ENCODE assay signal across 8 cellular contexts in genomic region chr15:24772709-24773373, GRCh38.
DNase-seq lines count a peak whose midpoint lies in the region; ATAC-seq and TF ChIP-seq lines count a peak whose summit lies in the region.

No MANE protein-coding gene starts in this region.

- H3K4me2 ChIP-seq in PC-3 (ENCODE audit: low read length), result peak overlapping the region; percentile 57; the same call in 1 of the 2 replicates
- H3K4me2 ChIP-seq in neuronal stem cell (ENCODE audit: insufficient read depth, low read length, poor library complexity, severe bottlenecking), result peak overlapping the region; percentile 44

- H3K4me3 Mint-ChIP-seq in activated naive CD4-positive, alpha-beta T cell treated with anti-CD3 and anti-CD28 coated beads, Interleukin-2, amount 10 ng/mL, durations not matched to agents 7 days and 5 days, result peak overlapping the region; percentile 76
- peak overlapping the region; percentile 90 to 91 for H3K4me3 Mint-ChIP-seq in stimulated activated naive CD8-positive, alpha-beta T cell treated with anti-CD3 and anti-CD28 coated beads, Interleukin-15, amount 100 ng/mL, for 72 hours

- no peak overlapping the region for H3K4ac ChIP-seq in neuronal stem cell (ENCODE audit: low read length)

- peaks cover 4% of the 10 kb centered on the region for H3K36me3 Mint-ChIP-seq in activated naive CD4-positive, alpha-beta T cell treated with anti-CD3 and anti-CD28 coated beads, Interleukin-2, amount 10 ng/mL, durations not matched to agents 7 days and 5 days

- H2AFZ ChIP-seq in PC-3 (ENCODE audit: low read length) (peak overlapping the region; percentile 93), neuronal stem cell (ENCODE audit: low read length) (peak overlapping the region; percentile 53)

- H3K9ac ChIP-seq in PC-3 (ENCODE audit: low read length) (peak overlapping the region; percentile 35; the same call in 1 of the 2 replicates), neuronal stem cell (ENCODE audit: low read depth, low read length, poor library complexity) (peak overlapping the region; percentile 4)

- no peaks in the 10 kb centered on the region for H3K9me2 ChIP-seq in PC-3 (replicated peaks; ENCODE audit: low read length)

- H3K79me1 ChIP-seq in neuronal stem cell (ENCODE audit: low read depth, low read length), result no peaks in the 10 kb centered on the region

- H3K27ac ChIP-seq in PC-3 (ENCODE audit: low read length) (no peak overlapping the region), neuronal stem cell (replicated peaks; ENCODE audit: low read length) (peak overlapping the region; percentile 32)

- no peak overlapping the region for H4K91ac ChIP-seq in neuronal stem cell (ENCODE audit: low read depth, low read length, poor library complexity)

- H2BK15ac ChIP-seq in neuronal stem cell (ENCODE audit: low read length), result peak overlapping the region; percentile 58

- H3K36me3 ChIP-seq in PC-3 (ENCODE audit: low read depth, low read length) (no peaks in the 10 kb centered on the region), neuronal stem cell (replicated peaks in 1 of 2; ENCODE audit: control insufficient read depth in 2 of 2, insufficient read depth in 2 of 2, low read length in 2 of 2) (no peaks in the 10 kb centered on the region)

- H3K9me3 Mint-ChIP-seq in activated naive CD4-positive, alpha-beta T cell treated with anti-CD3 and anti-CD28 coated beads, Interleukin-2, amount 10 ng/mL, durations not matched to agents 7 days and 5 days, result peaks cover 24% of the 10 kb centered on the region
- peaks cover 31% of the 10 kb centered on the region in 2 donors for H3K9me3 Mint-ChIP-seq in stimulated activated naive CD8-positive, alpha-beta T cell treated with anti-CD3 and anti-CD28 coated beads, Interleukin-15, amount 100 ng/mL, for 72 hours

- DNase-seq in ELF-1 (ENCODE audit: low read depth, low spot score) (peak; percentile 95), PC-3 (peak; percentile 60), germinal center (ENCODE audit: low spot score) (peak; percentile 10), neuronal stem cell (ENCODE audit: low spot score) (peak; percentile 62), NCI-H345 (lab: John Stamatoyannopoulos, UW) (no peak)
- DNase-seq in activated naive CD4-positive, alpha-beta T cell treated with anti-CD3 and anti-CD28 coated beads, Interleukin-2, amount 10 ng/mL, durations not matched to agents 7 days and 5 days, result peak; percentile 74
- DNase-seq in stimulated activated naive CD8-positive, alpha-beta T cell treated with anti-CD3 and anti-CD28 coated beads, Interleukin-15, amount 100 ng/mL, for 72 hours, result peak; percentile 69 to 84

- H3K79me2 ChIP-seq in PC-3 (ENCODE audit: low read length), result no peaks in the 10 kb centered on the region

- peak overlapping the region; percentile 94 for H3K27ac Mint-ChIP-seq in activated naive CD4-positive, alpha-beta T cell treated with anti-CD3 and anti-CD28 coated beads, Interleukin-2, amount 10 ng/mL, durations not matched to agents 7 days and 5 days
- H3K27ac Mint-ChIP-seq in stimulated activated naive CD8-positive, alpha-beta T cell treated with anti-CD3 and anti-CD28 coated beads, Interleukin-15, amount 100 ng/mL, for 72 hours, result peak overlapping the region; percentile 95 to 98

- H3K4me1 ChIP-seq in PC-3 (ENCODE audit: insufficient read depth, low read length) (no peaks in the 10 kb centered on the region), neuronal stem cell (ENCODE audit: control insufficient read depth in 2 of 2, insufficient read depth in 1 of 2, low read depth in 1 of 2, low read length in 2 of 2) (no peaks in the 10 kb centered on the region)

- H3F3A ChIP-seq in PC-3 (ENCODE audit: low read length, unreplicated experiment), result no peaks in the 10 kb centered on the region

- H4K8ac ChIP-seq in neuronal stem cell (ENCODE audit: low read depth, low read length), result no peak overlapping the region

- H3K9me3 ChIP-seq in PC-3 (ENCODE audit: low read length) (0 out of 2 replicates have a peak, but pooled peaks cover 17% of the 10 kb centered on the region), neuronal stem cell (replicated peaks in 1 of 2; ENCODE audit: control insufficient read depth in 2 of 2, insufficient read depth in 1 of 2, low read depth in 1 of 2, low read length in 2 of 2) (no peaks in the 10 kb centered on the region)

- peak overlapping the region; percentile 21 for H3K14ac ChIP-seq in neuronal stem cell (ENCODE audit: low read length)

- H2BK12ac ChIP-seq in neuronal stem cell (ENCODE audit: low read length), result no peak overlapping the region

- H2BK120ac ChIP-seq in neuronal stem cell (ENCODE audit: low read depth, low read length), result no peak overlapping the region

- POLR2A ChIA-PET in PC-3 (lab: Charles Lee; ENCODE audit: unreplicated experiment), result no interaction called here

- no peaks in the 10 kb centered on the region for H4K20me1 ChIP-seq in PC-3 (ENCODE audit: low read length)

- WGBS in neuronal stem cell (ENCODE audit: extremely low coverage in 2 of 2, insufficient read length in 2 of 2, insufficient replicate concordance in 1 of 2), 2 donors, result no CpG with 5 or more reads among the region's 47 CpGs

- no TSS peak for BruUV-seq in PC-3 (replicated peaks; lab: Mats Ljungman, UMichigan)

- CTCF ChIA-PET in PC-3 (lab: Charles Lee), result no interaction called here
- CTCF ChIA-PET in activated naive CD4-positive, alpha-beta T cell treated with anti-CD3 and anti-CD28 coated beads, Interleukin-2, amount 10 ng/mL, durations not matched to agents 7 days and 5 days (lab: Charles Lee), result no interaction called here

- H3K4me1 Mint-ChIP-seq in activated naive CD4-positive, alpha-beta T cell treated with anti-CD3 and anti-CD28 coated beads, Interleukin-2, amount 10 ng/mL, durations not matched to agents 7 days and 5 days, result peaks cover 7% of the 10 kb centered on the region
- peaks cover 8% of the 10 kb centered on the region for H3K4me1 Mint-ChIP-seq in stimulated activated naive CD8-positive, alpha-beta T cell treated with anti-CD3 and anti-CD28 coated beads, Interleukin-15, amount 100 ng/mL, for 72 hours

- no peaks in the 10 kb centered on the region for H3K27me3 ChIP-seq in PC-3 (ENCODE audit: low read length)
- H3K27me3 ChIP-seq in neuronal stem cell (ENCODE audit: control insufficient read depth in 3 of 3, insufficient read depth in 3 of 3, low read depth in 1 of 3, low read length in 3 of 3), result no peaks in the 10 kb centered on the region

- H3K23ac ChIP-seq in neuronal stem cell (ENCODE audit: low read depth, low read length, poor library complexity), result no peak overlapping the region

- no peak for TF ChIP-seq CTCF in PC-3 (conservative IDR thresholded peaks at IDR 0.05; ENCODE audit: low read depth, low read length)

- no peak overlapping the region for H3K18ac ChIP-seq in neuronal stem cell (ENCODE audit: low read length)

- ATAC-seq in PC-3 (peak; percentile 18), GM21381 (IDR thresholded peaks at IDR 0.05; ENCODE audit: unreplicated experiment) (no peak)
- ATAC-seq in stimulated activated naive CD8-positive, alpha-beta T cell treated with anti-CD3 and anti-CD28 coated beads, Interleukin-15, amount 100 ng/mL, for 72 hours, result peak; percentile 98

- peak overlapping the region; percentile 55 for H3K4me3 ChIP-seq in PC-3 (ENCODE audit: low read length)
- H3K4me3 ChIP-seq in neuronal stem cell (ENCODE audit: low read length in 2 of 2), result peak overlapping the region; percentile 52 to 74

- intact Hi-C loops in PC-3 (cut with micrococcal nuclease), result no loop called here

- H3K27me3 Mint-ChIP-seq in activated naive CD4-positive, alpha-beta T cell treated with anti-CD3 and anti-CD28 coated beads, Interleukin-2, amount 10 ng/mL, durations not matched to agents 7 days and 5 days, result no peaks in the 10 kb centered on the region
- H3K27me3 Mint-ChIP-seq in stimulated activated naive CD8-positive, alpha-beta T cell treated with anti-CD3 and anti-CD28 coated beads, Interleukin-15, amount 100 ng/mL, for 72 hours, result no peaks in the 10 kb centered on the region

- H2AK5ac ChIP-seq in neuronal stem cell (ENCODE audit: low read depth, low read length), result no peak overlapping the region

- peak overlapping the region; percentile 39 for H2BK5ac ChIP-seq in neuronal stem cell (ENCODE audit: low read length)
